Comparison of ENCODE assay signal across 8 cellular contexts in the genomic region with DNA sequence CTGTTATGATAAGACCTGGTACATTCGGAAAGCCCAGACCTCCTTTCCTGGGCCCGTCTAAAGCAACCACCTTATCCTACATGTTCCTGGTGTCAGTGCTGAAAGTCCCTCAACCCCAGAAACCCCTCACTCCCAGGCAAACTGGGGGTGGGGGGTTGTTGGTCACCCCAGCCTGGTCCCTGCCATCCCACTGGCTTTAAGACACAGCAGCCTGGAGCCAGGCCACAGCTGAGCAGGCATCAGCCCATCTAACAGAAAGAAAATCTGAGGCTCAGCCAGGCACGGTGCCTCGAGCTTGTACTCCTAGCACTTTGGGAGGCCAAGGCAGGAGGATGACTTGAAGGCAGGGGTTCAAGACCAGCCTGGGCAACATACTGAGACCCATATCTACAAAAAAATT. TPM values are rescaled to one million over a fixed set of nuclear protein-coding genes. Genes with fewer than 3 reads are reported as not detected.
DNase-seq lines count a peak whose midpoint lies in the region; ATAC-seq and TF ChIP-seq lines count a peak whose summit lies in the region.
"Had no signal": no experiment of that assay in that cellular context is flagged by ENCODE, and none has a peak within 500 bp of the region (broad histone marks: within the 10 kb centered on the region; RNA-seq: fewer than 3 reads in every experiment).

No MANE protein-coding gene starts in this region.

- no peaks in the 10 kb centered on the region for H3K36me3 Mint-ChIP-seq in GM23338 (ENCODE audit: low read depth)
- H3K36me3 Mint-ChIP-seq in T-helper 1 cell treated with Interleukin-12 subunit alpha and Interleukin-12 subunit beta and Interleukin-4 antibody, amounts not matched to agents 30 μg/mL and 1 μg/mL, for 36 hours (ENCODE audit: low read depth), result peaks cover 60% of the 10 kb centered on the region

- DNase-seq in GM23338 (ENCODE audit: low spot score) (no peak), fibroblast of lung (ENCODE audit: low read depth in 2 of 2) (no peak), NCI-H1105 treated with DMSO at 0.1 percent for 48 hours (lab: John Stamatoyannopoulos, UW) (no peak), left ventricle myocardium inferior (no peak)
- peak; percentile 47 for DNase-seq in stimulated activated CD8-positive, alpha-beta memory T cell treated with anti-CD3 and anti-CD28 coated beads, Interleukin-4, amount 100 ng/mL, for 48 hours
- DNase-seq: midbrain had no signal

- intact Hi-C loops in left ventricle myocardium inferior (cut with micrococcal nuclease), result no loop called here

- H4K20me1 ChIP-seq in GM23338 (replicated peaks; ENCODE audit: insufficient read depth), result no peaks in the 10 kb centered on the region
- no peaks in the 10 kb centered on the region for H4K20me1 ChIP-seq in fibroblast of lung (ENCODE audit: control insufficient read depth, extremely low read depth, insufficient read depth, low read length)

- peaks cover 29% of the 10 kb centered on the region; the same call in 2 of the 3 replicates for H3K4me1 Mint-ChIP-seq in GM23338
- H3K4me1 Mint-ChIP-seq in T-helper 1 cell treated with Interleukin-12 subunit alpha and Interleukin-12 subunit beta and Interleukin-4 antibody, amounts not matched to agents 30 μg/mL and 1 μg/mL, for 36 hours (ENCODE audit: low read depth), result peaks cover 46% of the 10 kb centered on the region

- H3K79me2 ChIP-seq in GM23338 (replicated peaks; ENCODE audit: insufficient read depth) (no peaks in the 10 kb centered on the region), fibroblast of lung (ENCODE audit: control insufficient read depth, insufficient read depth, low read length) (no peaks in the 10 kb centered on the region)

- H3K9me3 ChIP-seq in fibroblast of lung (ENCODE audit: control insufficient read depth, insufficient read depth, low read depth, low read length) (no peaks in the 10 kb centered on the region), left ventricle myocardium inferior (replicated peaks) (no peaks in the 10 kb centered on the region)

- H3F3A ChIP-seq in GM23338 (replicated peaks; ENCODE audit: low read depth), result 0 out of 2 replicates have a peak, but pooled peaks cover 4% of the 10 kb centered on the region

- H3K4me3 Mint-ChIP-seq in GM23338, result no peak overlapping the region
- H3K4me3 Mint-ChIP-seq in T-helper 1 cell treated with Interleukin-12 subunit alpha and Interleukin-12 subunit beta and Interleukin-4 antibody, amounts not matched to agents 30 μg/mL and 1 μg/mL, for 36 hours, result peak overlapping the region; percentile 100

- H3K4me3 ChIP-seq in GM23338 (no peak overlapping the region), fibroblast of lung (replicated peaks in 1 of 4; ENCODE audit: control extremely low read depth in 1 of 4, insufficient read depth in 1 of 4, low read depth in 3 of 4, low read length in 4 of 4) (peak overlapping the region in 1 of 4 experiments; percentile 20), left ventricle myocardium inferior (no peak overlapping the region)

- H3K4me1 ChIP-seq in GM23338 (ENCODE audit: insufficient read depth) (peaks cover 13% of the 10 kb centered on the region; the same call in 1 of the 2 replicates), fibroblast of lung (ENCODE audit: control insufficient read depth, extremely low read depth, insufficient read depth, low read length) (peaks cover 30% of the 10 kb centered on the region), left ventricle myocardium inferior (peaks cover 9% of the 10 kb centered on the region)

- peak overlapping the region; percentile 72 for H2AFZ ChIP-seq in GM23338
- no peak overlapping the region for H2AFZ ChIP-seq in fibroblast of lung (ENCODE audit: low read length)

- no peak overlapping the region for H3K27ac ChIP-seq in GM23338 (ENCODE audit: low read depth)
- H3K27ac ChIP-seq in fibroblast of lung (ENCODE audit: insufficient read depth, low read length), result peak overlapping the region; percentile 87
- no peak overlapping the region for H3K27ac ChIP-seq in left ventricle myocardium inferior (replicated peaks)

- H3K4me2 ChIP-seq in GM23338, result no peak overlapping the region
- no peak overlapping the region for H3K4me2 ChIP-seq in fibroblast of lung (ENCODE audit: extremely low read depth, insufficient read depth, low read length)

- no peak overlapping the region for H3K27ac Mint-ChIP-seq in GM23338
- peak overlapping the region; percentile 100 for H3K27ac Mint-ChIP-seq in T-helper 1 cell treated with Interleukin-12 subunit alpha and Interleukin-12 subunit beta and Interleukin-4 antibody, amounts not matched to agents 30 μg/mL and 1 μg/mL, for 36 hours

- no peaks in the 10 kb centered on the region for H3K27me3 ChIP-seq in GM23338 (ENCODE audit: insufficient read depth)
- no peaks in the 10 kb centered on the region for H3K27me3 ChIP-seq in fibroblast of lung (ENCODE audit: control insufficient read depth, insufficient read depth, low read length)
- no peaks in the 10 kb centered on the region for H3K27me3 ChIP-seq in left ventricle myocardium inferior (ENCODE audit: low read depth)

- peaks cover 8% of the 10 kb centered on the region for H3K27me3 Mint-ChIP-seq in GM23338 (ENCODE audit: insufficient read depth, low read depth, poor library complexity)
- H3K27me3 Mint-ChIP-seq in T-helper 1 cell treated with Interleukin-12 subunit alpha and Interleukin-12 subunit beta and Interleukin-4 antibody, amounts not matched to agents 30 μg/mL and 1 μg/mL, for 36 hours (ENCODE audit: low read depth), result no peaks in the 10 kb centered on the region

- no peak for ATAC-seq in GM23338
- no peak for ATAC-seq in GM19452 (IDR thresholded peaks at IDR 0.05; ENCODE audit: unreplicated experiment)

- no peaks in the 10 kb centered on the region for H3K36me3 ChIP-seq in GM23338 (ENCODE audit: insufficient read depth)
- no peaks in the 10 kb centered on the region for H3K36me3 ChIP-seq in fibroblast of lung (ENCODE audit: control insufficient read depth, insufficient read depth, low read length)
- no peaks in the 10 kb centered on the region for H3K36me3 ChIP-seq in left ventricle myocardium inferior

- H3K9me2 ChIP-seq in GM23338 (ENCODE audit: insufficient read depth), result no peaks in the 10 kb centered on the region

- H3K9me3 Mint-ChIP-seq in GM23338, result no peaks in the 10 kb centered on the region
- H3K9me3 Mint-ChIP-seq in T-helper 1 cell treated with Interleukin-12 subunit alpha and Interleukin-12 subunit beta and Interleukin-4 antibody, amounts not matched to agents 30 μg/mL and 1 μg/mL, for 36 hours, result no peaks in the 10 kb centered on the region

- H3K9ac ChIP-seq in fibroblast of lung (ENCODE audit: insufficient read depth, low read length), result no peak overlapping the region

- TF ChIP-seq CTCF in GM23338 (conservative IDR thresholded peaks at IDR 0.05; ENCODE audit: low read depth in 2 of 2), result no peak
- TF ChIP-seq CTCF in fibroblast of lung (conservative IDR thresholded peaks at IDR 0.05 in 1 of 2, IDR thresholded peaks at IDR 0.05 in 1 of 2; ENCODE audit: low read depth in 1 of 2, low read length in 2 of 2), result no peak
- TF ChIP-seq CTCF in left ventricle myocardium inferior (IDR thresholded peaks at IDR 0.05; ENCODE audit: borderline replicate concordance), result no peak

TF ChIP-seq in GM23338, 12 proteins besides CTCF, POLR2A, EP300 and RAD21 (continues in another document):
- TF ChIP-seq ZNF331 (CRISPR knock-in tag; IDR thresholded peaks at IDR 0.05; ENCODE audit: low read depth), result no peak
- no peak for TF ChIP-seq ETS1 (IDR thresholded peaks at IDR 0.05)
- TF ChIP-seq EZH2phosphoT487 (IDR thresholded peaks at IDR 0.05; ENCODE audit: unreplicated experiment), result no peak
- TF ChIP-seq ZNF114 (CRISPR knock-in tag; IDR thresholded peaks at IDR 0.05), result no peak
- TF ChIP-seq JUNB (IDR thresholded peaks at IDR 0.05; ENCODE audit: unreplicated experiment), result no peak

RNA-seq across cellular contexts. Expression of gene SELPLG, which starts 4.5 kb away (rescaled TPM):
- 0.56 TPM in 1 of 2 replicates, not detected in the other for total RNA-seq in GM23338 (2014; rRNA removed; shearing (Covaris generic))
- 0.16 TPM in 1 of 2 replicates, not detected in the other for polyA plus RNA-seq in GM23338 (2016; fragmentation: Nextera tagmentation; extraction: Ambion mirVana)
- total RNA-seq in fibroblast of lung, result 0.51 and 1.5 TPM in 2 replicates
- 3.0 and 5.3 TPM in 2 replicates for polyA plus RNA-seq in fibroblast of lung
- polyA plus RNA-seq in fibroblast of lung (2012), result 3.6 and 4.5 TPM in 2 replicates
- 3.6 and 9.7 TPM in 2 replicates for polyA minus RNA-seq in fibroblast of lung (ENCODE audit: low replicate concordance)
- total RNA-seq in left ventricle myocardium inferior, result 3.4 TPM

RNA-seq across cellular contexts. Expression of gene TMEM119, which starts 31.3 kb away (rescaled TPM):
- total RNA-seq in GM23338 (2014; rRNA removed; shearing (Covaris generic)), result 0.07 and 0.35 TPM in 2 replicates
- polyA plus RNA-seq in GM23338 (2016; fragmentation: Nextera tagmentation; extraction: Ambion mirVana) (0.06 TPM in 1 of 2 replicates, not detected in the other), fibroblast of lung (126 and 154 TPM in 2 replicates)
- total RNA-seq in fibroblast of lung (132 and 358 TPM in 2 replicates), left ventricle myocardium inferior (1.3 TPM)
- polyA plus RNA-seq in fibroblast of lung (2012), result 199 and 246 TPM in 2 replicates
- polyA minus RNA-seq in fibroblast of lung (ENCODE audit: low replicate concordance), result 306 and 401 TPM in 2 replicates

Comparison
In these comparisons a context has a peak if more than half of its experiments do, and no peak if none do; other contexts are left out.
1. RNA of gene TMEM119, which starts 31.3 kb away (total RNA-seq): 132 to 358 TPM in fibroblast of lung; 1.3 TPM in left ventricle myocardium inferior (single experiment) and 0.07 to 0.35 TPM in GM23338; every median in the first group is over 10 times any median in the second.